Comparison of ENCODE assay signal across 14 cellular contexts in the genomic region with DNA sequence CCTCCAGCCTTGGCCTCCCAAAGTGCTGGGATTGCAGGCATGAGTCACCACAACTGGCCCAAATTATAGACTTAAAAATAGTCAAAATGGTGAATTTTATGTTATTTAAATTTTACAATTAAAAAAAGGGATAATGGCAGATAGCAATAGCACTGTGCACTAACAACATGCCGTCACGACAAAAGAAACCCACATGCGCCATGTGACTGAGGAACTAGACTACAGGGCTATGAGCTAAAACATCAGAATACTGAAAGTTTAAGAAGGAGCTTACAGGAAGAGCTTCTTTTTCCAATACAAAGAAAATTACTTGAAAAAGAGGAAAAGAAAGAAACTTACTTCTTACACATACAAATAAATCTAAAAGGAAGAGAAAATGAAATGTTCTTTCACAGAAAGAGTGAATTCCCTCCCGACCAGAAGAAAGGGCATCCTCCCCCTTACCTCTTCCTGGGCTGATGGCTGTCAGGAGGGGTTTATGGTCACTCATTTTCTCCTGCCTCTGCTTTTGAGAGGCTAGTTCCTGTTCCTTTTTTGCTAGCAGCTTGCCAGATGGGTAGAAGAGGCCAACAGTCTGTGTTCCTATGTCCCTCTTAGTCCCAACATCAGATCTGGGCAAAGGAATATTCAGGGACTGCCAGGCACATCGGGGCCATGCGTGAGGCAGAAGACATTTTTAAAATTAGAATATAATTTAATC. TPM values are rescaled to one million over a fixed set of nuclear protein-coding genes. Genes with fewer than 3 reads are reported as not detected.
A peak's percentile ranks its signal among the peaks of the same experiment; 100 is the strongest.
DNase-seq lines count a peak whose midpoint lies in the region; ATAC-seq, FAIRE-seq and TF ChIP-seq lines count a peak whose summit lies in the region.
"Had no signal": no experiment of that assay in that cellular context is flagged by ENCODE, and none has a peak within 500 bp of the region (broad histone marks: within the 10 kb centered on the region; RNA-seq: fewer than 3 reads in every experiment).

No MANE protein-coding gene starts in this region.

- ATAC-seq in GM19351 (IDR thresholded peaks at IDR 0.05; ENCODE audit: unreplicated experiment) (peak; percentile 34), activated B cell treated with CpG ODN at 0.5 μM for 24 hours (ENCODE audit: low read depth) (peak; percentile 41)

- H3K9me3 Mint-ChIP-seq in IgD-negative memory B cell (no peaks in the 10 kb centered on the region), activated B cell treated with CpG ODN at 0.5 μM for 24 hours (no peaks in the 10 kb centered on the region)

- H3K27ac Mint-ChIP-seq in IgD-negative memory B cell (peak overlapping the region in 2 of 3 donors; percentile 43 to 85), activated B cell treated with CpG ODN at 0.5 μM for 24 hours (peak overlapping the region; percentile 88)
- H3K27ac Mint-ChIP-seq: activated naive CD8-positive, alpha-beta T cell had no signal

- DNase-seq in AML-193 (lab: John Stamatoyannopoulos, UW) = peak; percentile 65
- DNase-seq in activated B cell treated with CpG ODN at 0.5 μM for 24 hours = no peak
- DNase-seq in NCI-H2081 (lab: John Stamatoyannopoulos, UW) = no peak
- no peak for DNase-seq in stomach
- no peak for DNase-seq in NCI-H1105 (lab: John Stamatoyannopoulos, UW)
- DNase-seq in small intestine = no peak
- DNase-seq: activated CD4-positive, alpha-beta T cell treated with anti-CD3 and anti-CD28 coated beads for 4 hours; dorsolateral prefrontal cortex; heart right ventricle; stimulated activated naive CD8-positive, alpha-beta T cell treated with anti-CD3 and anti-CD28 coated beads, Interleukin-15, Interleukin-2, amounts not matched to agents 100 U/mL and 50 U/mL, for 24 hours had no signal

- H3K4me1 ChIP-seq in stomach = peaks cover 0 to 9% (median 0%) of the 10 kb centered on the region in 4 donors
- no peaks in the 10 kb centered on the region for H3K4me1 ChIP-seq in small intestine (ENCODE audit: control insufficient read depth in 2 of 2, insufficient read depth in 1 of 2, low read depth in 1 of 2, low read length in 1 of 2)

- H3K9me3 ChIP-seq in stomach = no peaks in the 10 kb centered on the region
- H3K9me3 ChIP-seq in small intestine (ENCODE audit: control insufficient read depth, low read depth) = no peaks in the 10 kb centered on the region
- H3K9me3 ChIP-seq: heart right ventricle had no signal

- POLR2A ChIA-PET in activated B cell treated with CpG ODN at 0.5 μM for 24 hours (lab: Charles Lee) = interaction anchor here (2.1 kb wide), 1 partner anchor 95 kb away, joined by 12 read pairs; the partner anchor contains the start of gene SEC23B

- H3K27me3 Mint-ChIP-seq in IgD-negative memory B cell (no peaks in the 10 kb centered on the region), activated B cell treated with CpG ODN at 0.5 μM for 24 hours (no peaks in the 10 kb centered on the region)
- H3K27me3 Mint-ChIP-seq: activated naive CD8-positive, alpha-beta T cell had no signal

- H3K36me3 ChIP-seq in stomach (no peaks in the 10 kb centered on the region), small intestine (ENCODE audit: control insufficient read depth in 2 of 2, insufficient read depth in 2 of 2, low read length in 2 of 2) (no peaks in the 10 kb centered on the region)
- H3K36me3 ChIP-seq: heart right ventricle had no signal

- intact Hi-C loops in activated B cell treated with CpG ODN at 0.5 μM for 24 hours (cut with micrococcal nuclease) = loop anchor here (2.0 to 10.0 kb wide), 6 partner anchors 124 to 1412 kb away; partner anchors contain the start of genes KAT14, PET117 and ZNF133
- intact Hi-C loops in stomach (cut with DNase I; ENCODE audit: low total_unique reads) = no loop called here

- peak overlapping the region in 3 of 4 donors; percentile 12 to 81 (median 74) for H3K4me3 Mint-ChIP-seq in IgD-negative memory B cell
- H3K4me3 Mint-ChIP-seq in activated B cell treated with CpG ODN at 0.5 μM for 24 hours = peak overlapping the region; percentile 69
- H3K4me3 Mint-ChIP-seq: activated naive CD8-positive, alpha-beta T cell had no signal

- no peaks in the 10 kb centered on the region for H3K27me3 ChIP-seq in stomach
- no peaks in the 10 kb centered on the region for H3K27me3 ChIP-seq in small intestine (ENCODE audit: control insufficient read depth in 2 of 2, insufficient read depth in 2 of 2, low read length in 2 of 2)
- H3K27me3 ChIP-seq: dorsolateral prefrontal cortex, heart right ventricle had no signal

- H3K4me3 ChIP-seq in stomach = no peak overlapping the region
- no peak overlapping the region for H3K4me3 ChIP-seq in small intestine (ENCODE audit: low read depth in 1 of 2, low read length in 2 of 2)
- H3K4me3 ChIP-seq: dorsolateral prefrontal cortex, heart right ventricle had no signal

- 67 to 90% (median 84%) methylated on average over 6 of the region's 6 CpGs for WGBS in stomach, 5 donors
- 82 to 87% (median 87%) methylated on average over 6 of the region's 6 CpGs for WGBS in small intestine, 3 donors

- H3K4me1 Mint-ChIP-seq in IgD-negative memory B cell (peaks cover 5 to 12% (median 9%) of the 10 kb centered on the region in 3 donors), activated B cell treated with CpG ODN at 0.5 μM for 24 hours (peaks cover 18% of the 10 kb centered on the region)

- H3K36me3 Mint-ChIP-seq in IgD-negative memory B cell = no peaks in the 10 kb centered on the region
- H3K36me3 Mint-ChIP-seq in activated B cell treated with CpG ODN at 0.5 μM for 24 hours (ENCODE audit: low read depth) = peaks cover 2% of the 10 kb centered on the region
- H3K36me3 Mint-ChIP-seq: activated naive CD8-positive, alpha-beta T cell had no signal

- no peak for TF ChIP-seq EP300 in stomach (IDR thresholded peaks at IDR 0.05)

- no peak for FAIRE-seq in small intestine (lab: Jason Lieb, UNC)

- H3K27ac ChIP-seq in stomach (no peak overlapping the region), small intestine (ENCODE audit: low read depth in 1 of 2, low read length in 1 of 2) (no peak overlapping the region)
- H3K27ac ChIP-seq: dorsolateral prefrontal cortex, RWPE1 had no signal

- TF ChIP-seq POLR2A in stomach (IDR thresholded peaks at IDR 0.05) = no peak

- CTCF ChIA-PET in activated B cell treated with CpG ODN at 0.5 μM for 24 hours (lab: Charles Lee) = interaction anchor here (0.7 to 1.3 kb wide), 2 partner anchors 220 kb away, joined by 3 read pairs; no protein-coding TSS in a partner anchor

- no peak for TF ChIP-seq CTCF in activated B cell treated with CpG ODN at 0.5 μM for 24 hours (IDR thresholded peaks at IDR 0.05)
- no peak for TF ChIP-seq CTCF in stomach (IDR thresholded peaks at IDR 0.05)

RNA-seq across cellular contexts. Expression of gene DZANK1, which starts 54.5 kb away (rescaled TPM):
- polyA plus RNA-seq in IgD-negative memory B cell (2.2 TPM), stomach (1 to 10 TPM in 1 of 3 donors, under 1 TPM in 2; 0.61 to 2.6 (median 0.93) TPM), small intestine (under 1 TPM in 2 of 3 donors, not detected in 1; 0.54 to 0.85 TPM)
- total RNA-seq in activated B cell treated with CpG ODN at 0.5 μM for 24 hours (5.3 and 6.0 TPM in 2 replicates), stomach (10 to 100 TPM in 1 of 5 donors, 1 to 10 TPM in 3, not detected in 1; 1.4 to 24.6 (median 3.3) TPM)

RNA-seq across cellular contexts. Expression of gene POLR3F, which starts 54.8 kb away (rescaled TPM):
- polyA plus RNA-seq in IgD-negative memory B cell = 9.0 TPM
- total RNA-seq in activated B cell treated with CpG ODN at 0.5 μM for 24 hours = 13.3 and 14.5 TPM in 2 replicates
- 10 to 100 TPM in 2 of 5 donors, 1 to 10 TPM in 2, not detected in 1; 5.4 to 24.3 (median 13.0) TPM for total RNA-seq in stomach
- 10 to 100 TPM in 1 of 3 donors, 1 to 10 TPM in 2; 6.9 to 12.8 (median 7.3) TPM for polyA plus RNA-seq in stomach
- 1 to 10 TPM; 4.9 to 7.0 (median 6.4) TPM for polyA plus RNA-seq in small intestine

Comparison
In these comparisons a context has a peak if more than half of its experiments do, and no peak if none do; other contexts are left out.
1. DNase-seq: peak in AML-193 (2 of 2); none in activated B cell treated with CpG ODN at 0.5 μM for 24 hours (single experiment), NCI-H2081 (0 of 2), stomach (single experiment), NCI-H1105 (single experiment) and small intestine (single experiment).